8 cellular contexts compared by ENCODE assay signal in genomic region chr2:127387655-127388422, GRCh38.
DNase-seq lines count a peak whose midpoint lies in the region; ATAC-seq and TF ChIP-seq lines count a peak whose summit lies in the region.

MAP3K2 (minus strand) TSS chr2:127387975; CDS start chr2:127343129, 44,846 bp downstream.

- H3K36me3 Mint-ChIP-seq in nephron (ENCODE audit: low read depth): peaks cover 2% of the 10 kb centered on the region

- peak; percentile 89 for DNase-seq in EH (ENCODE audit: low read depth)
- peak; percentile 61 for DNase-seq in GOT3 (lab: John Stamatoyannopoulos, UW)
- peak; percentile 70 for DNase-seq in LNCaP clone FGC (ENCODE audit: low read depth)
- peak; percentile 89 for DNase-seq in RWPE2 (ENCODE audit: low spot score)
- DNase-seq in activated effector memory CD4-positive, alpha-beta T cell treated with Interleukin-2 at 50 U/mL for 16 hours: peak; percentile 94
- DNase-seq in fibroblast of pulmonary artery (ENCODE audit: low read depth): peak; percentile 93
- peak; percentile 97 for DNase-seq in stimulated activated naive CD8-positive, alpha-beta T cell treated with anti-CD3 and anti-CD28 coated beads, Interleukin-15, Interleukin-2, amounts not matched to agents 100 U/mL and 50 U/mL, for 24 hours

- peak; percentile 76 for ATAC-seq in RWPE2 (ENCODE audit: low read depth)
- ATAC-seq in stimulated activated naive CD8-positive, alpha-beta T cell treated with anti-CD3 and anti-CD28 coated beads, Interleukin-15, Interleukin-2, amounts not matched to agents 100 U/mL and 50 U/mL, for 24 hours: peak; percentile 82

- no peaks in the 10 kb centered on the region for H3K27me3 ChIP-seq in RWPE2 (ENCODE audit: insufficient read depth, poor library complexity, severe bottlenecking)

- TF ChIP-seq CTCF in LNCaP clone FGC (IDR thresholded peaks at IDR 0.05; ENCODE audit: control insufficient read depth, extremely low read depth, insufficient read depth): no peak
- no peak for TF ChIP-seq CTCF in RWPE2 (IDR thresholded peaks at IDR 0.05; ENCODE audit: poor library complexity, severe bottlenecking)
- no peak for TF ChIP-seq CTCF in fibroblast of pulmonary artery (IDR thresholded peaks at IDR 0.05; ENCODE audit: low read length, missing control alignments)
- TF ChIP-seq CTCF in nephron (IDR thresholded peaks at IDR 0.05; ENCODE audit: unreplicated experiment in 3 of 3): no peak

- H3K9me3 Mint-ChIP-seq in nephron: no peaks in the 10 kb centered on the region

- peak within 1 kb of the TSS; percentile 88 to 95 (median 93) for H3K4me3 Mint-ChIP-seq in nephron

- H3K9me3 ChIP-seq in RWPE2 (ENCODE audit: severe bottlenecking): no peaks in the 10 kb centered on the region

- peaks cover 53% of the 10 kb centered on the region for H3K4me1 Mint-ChIP-seq in nephron

- peaks cover 18% of the 10 kb centered on the region for H3K4me1 ChIP-seq in RWPE2 (ENCODE audit: insufficient read depth, poor library complexity, severe bottlenecking)

- H3K27ac Mint-ChIP-seq in nephron: peak within 1 kb of the TSS; percentile 73 to 92 (median 91)

- no peaks in the 10 kb centered on the region for H3K27me3 Mint-ChIP-seq in nephron (ENCODE audit: low read depth)

- peak within 1 kb of the TSS; percentile 91 for H3K27ac ChIP-seq in RWPE2 (ENCODE audit: poor library complexity, severe bottlenecking)

- H3K36me3 ChIP-seq in RWPE2 (ENCODE audit: low read depth): no peaks in the 10 kb centered on the region

- H3K4me3 ChIP-seq in LNCaP clone FGC (ENCODE audit: low read depth, low read length) (peak within 1 kb of the TSS; percentile 84), RWPE2 (ENCODE audit: severe bottlenecking) (peak within 1 kb of the TSS; percentile 99), fibroblast of pulmonary artery (replicated peaks; ENCODE audit: low read depth, low read length) (peak within 1 kb of the TSS; percentile 68)

Comparison
In these comparisons a context has a peak if more than half of its experiments do, and no peak if none do; other contexts are left out.
1. Peak in every context shown above with its lines: DNase-seq, ATAC-seq, H3K4me3 ChIP-seq and H3K27ac ChIP-seq.